Comparison of ENCODE assay signal across 24 cellular contexts in the genomic region with DNA sequence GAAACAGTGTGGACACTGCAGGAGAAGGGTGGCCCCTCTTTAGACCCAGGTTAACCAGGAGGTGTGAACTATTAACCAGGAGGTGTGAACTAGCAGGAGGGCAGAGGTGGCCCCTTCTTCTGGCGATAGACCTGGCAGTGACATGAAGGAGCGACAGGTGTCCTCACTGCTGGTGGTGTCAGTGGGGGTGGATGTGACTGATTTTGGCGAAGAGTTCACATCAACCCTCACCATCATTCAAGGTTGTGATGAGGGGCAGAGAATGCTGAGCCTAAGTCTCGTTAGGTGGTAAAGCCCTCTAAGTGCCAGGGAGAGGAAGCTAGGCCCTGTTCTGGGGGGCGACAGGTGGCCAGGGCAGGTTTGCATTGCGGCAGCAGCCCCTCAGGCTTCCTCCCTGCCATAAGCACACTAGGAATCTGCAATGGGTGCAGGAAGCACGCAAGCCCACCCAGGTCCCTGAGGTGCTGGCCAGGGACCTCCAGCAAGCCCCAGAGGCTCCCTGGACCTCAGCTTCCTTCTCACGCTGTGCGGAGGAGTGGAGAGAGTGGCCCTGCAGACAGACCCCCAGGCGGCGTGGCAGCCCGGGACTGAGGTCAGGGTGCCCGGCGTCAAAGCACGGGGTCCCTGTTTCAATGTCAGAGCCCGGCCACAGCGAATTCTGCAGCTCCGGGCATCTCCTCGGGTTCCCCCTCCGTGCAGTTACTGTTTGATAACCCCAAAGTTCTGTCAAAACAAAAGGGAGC. TPM values are rescaled to one million over a fixed set of nuclear protein-coding genes. Genes with fewer than 3 reads are reported as not detected.
DNase-seq lines count a peak whose midpoint lies in the region; ATAC-seq, FAIRE-seq and TF ChIP-seq lines count a peak whose summit lies in the region.
"Had no signal": no experiment of that assay in that cellular context is flagged by ENCODE, and none has a peak within 500 bp of the region (broad histone marks: within the 10 kb centered on the region; RNA-seq: fewer than 3 reads in every experiment).

No MANE protein-coding gene starts in this region.

- H3K79me2 ChIP-seq in H1 (ENCODE audit: control insufficient read depth in 1 of 2, insufficient read depth in 2 of 2, low read length in 2 of 2), result no peaks in the 10 kb centered on the region

- H3K27me3 Mint-ChIP-seq in mesothelial cell of epicardium (ENCODE audit: low read depth), result no peaks in the 10 kb centered on the region
- no peaks in the 10 kb centered on the region for H3K27me3 Mint-ChIP-seq in CD14-positive monocyte (ENCODE audit: low read depth in 3 of 3)
- H3K27me3 Mint-ChIP-seq: CD4-positive, alpha-beta memory T cell; natural killer cell treated with Interleukin-12 subunit alpha and Interleukin-12 subunit beta and Interleukin-15 and Interleukin-18, amount 100 ng/mL, for 72 hours had no signal

- H3K36me3 ChIP-seq in heart right ventricle (peaks cover 0 to 83% (median 22%) of the 10 kb centered on the region in 9 donors), H1 (ENCODE audit: control insufficient read depth in 2 of 4, insufficient read depth in 4 of 4, low read length in 3 of 4) (peaks cover 9 to 27% (median 16%) of the 10 kb centered on the region in 4 experiments; a peak in 7 of 8 replicates)
- H3K36me3 ChIP-seq: breast epithelium had no signal

- H3K4me1 Mint-ChIP-seq in mesothelial cell of epicardium, result no peaks in the 10 kb centered on the region
- no peaks in the 10 kb centered on the region for H3K4me1 Mint-ChIP-seq in CD14-positive monocyte

- H3K4me1 ChIP-seq in heart right ventricle, result no peaks in the 10 kb centered on the region
- peaks cover 0 to 3% (median 0%) of the 10 kb centered on the region in 4 experiments; a peak in 1 of 7 replicates for H3K4me1 ChIP-seq in H1 (replicated peaks in 1 of 4; ENCODE audit: control insufficient read depth in 3 of 4, insufficient read depth in 4 of 4, low read length in 3 of 4)
- H3K4me1 ChIP-seq: breast epithelium, thyroid gland had no signal

- H3K14ac ChIP-seq in H1 (ENCODE audit: insufficient read length), result no peak overlapping the region

- CTCF ChIA-PET in H1 (lab: Charles Lee; ENCODE audit: partially characterized antibody), result interaction anchor here (0.9 to 1.7 kb wide), 7 partner anchors 9 to 232 kb away, joined by 3 to 6 read pairs (median 3); a partner anchor contains a TSS

- H3K56ac ChIP-seq in H1 (replicated peaks; ENCODE audit: insufficient read length, low read depth, low read length), result no peak overlapping the region

- ATAC-seq in Right ventricle myocardium superior (ENCODE audit: poor library complexity) (no peak), heart right ventricle (no peak)
- ATAC-seq: natural killer cell treated with Interleukin-12 subunit alpha and Interleukin-12 subunit beta and Interleukin-15 and Interleukin-18, amount 100 ng/mL, for 72 hours had no signal

- H3K79me1 ChIP-seq in H1 (ENCODE audit: low read depth, low read length), result no peaks in the 10 kb centered on the region

- H4K91ac ChIP-seq in H1 (replicated peaks; ENCODE audit: insufficient read length, low read length), result no peak overlapping the region

- DNase-seq in Right ventricle myocardium superior, result peak; percentile 9
- DNase-seq in heart right ventricle, result no peak
- DNase-seq in H1 (ENCODE audit: low read depth in 1 of 2, low spot score in 2 of 2), result peak in 1 of 2 experiments; percentile 37
- DNase-seq in mesothelial cell of epicardium (ENCODE audit: low spot score in 2 of 2, unreplicated experiment in 2 of 2), result peak; percentile 13 to 27
- no peak for DNase-seq in CD14-positive monocyte (ENCODE audit: low spot score)
- DNase-seq in RKO (ENCODE audit: low spot score), result no peak
- DNase-seq in nucleus accumbens (lab: John Stamatoyannopoulos, UW), result no peak
- DNase-seq: amniotic stem cell; CD4-positive, alpha-beta memory T cell; cortex of kidney; GF-D8; kidney glomerular epithelial cell; NCI-H1417 treated with DMSO at 0.1 percent for 48 hours; NCI-H526; stimulated activated CD4-positive, alpha-beta T cell treated with anti-CD3 and anti-CD28 coated beads, Interleukin-2, amount 100 ng/mL, for 24 hours; stimulated activated naive CD4-positive, alpha-beta T cell treated with Interleukin-2 at 50 U/mL for 16 hours; T1000; thyroid gland had no signal

- no peak for TF ChIP-seq POLR2A in H1 (IDR thresholded peaks at IDR 0.05; ENCODE audit: control extremely low read depth in 1 of 2, low read depth in 2 of 2, low read length in 2 of 2)

- WGBS in heart right ventricle, 2 donors, result 90 to 95% methylated on average over 20 of the region's 20 CpGs
- WGBS in H1 (ENCODE audit: extremely low coverage in 1 of 2, insufficient coverage in 1 of 2, insufficient read length in 1 of 2, insufficient replicate concordance in 2 of 2, low coverage in 1 of 2, low lambda C conversion rate in 2 of 2, missing lambda C conversion rate in 1 of 2), 2 experiments, result 91% methylated on average over 20 of the region's 20 CpGs; no CpG with 5 or more reads in 1 of the 2 experiments

- TF ChIP-seq EP300 in H1 (IDR thresholded peaks at IDR 0.05; ENCODE audit: borderline replicate concordance in 1 of 2, low read depth in 2 of 2, low read length in 2 of 2), result no peak

- no peak overlapping the region for H2BK5ac ChIP-seq in H1 (ENCODE audit: low read depth, low read length)

- H3K4ac ChIP-seq in H1 (replicated peaks; ENCODE audit: insufficient read length, low read depth, low read length), result no peak overlapping the region

- H4K8ac ChIP-seq in H1 (ENCODE audit: extremely low read depth, insufficient read depth, low read length), result no peak overlapping the region

- intact Hi-C loops in Right ventricle myocardium superior (cut with DNase I) (no loop called here), heart right ventricle (cut with DNase I) (no loop called here), CD14-positive monocyte (cut with micrococcal nuclease) (no loop called here)

- H3K4me3 Mint-ChIP-seq in mesothelial cell of epicardium (no peak overlapping the region), CD14-positive monocyte (no peak overlapping the region)
- H3K4me3 Mint-ChIP-seq: CD4-positive, alpha-beta memory T cell; natural killer cell treated with Interleukin-12 subunit alpha and Interleukin-12 subunit beta and Interleukin-15 and Interleukin-18, amount 100 ng/mL, for 72 hours had no signal

- no peak overlapping the region for H4K5ac ChIP-seq in H1 (ENCODE audit: insufficient read length, low read depth, low read length)

- H3K23ac ChIP-seq in H1 (ENCODE audit: insufficient read length), result no peak overlapping the region

- H3K9me3 ChIP-seq in heart right ventricle (no peaks in the 10 kb centered on the region), H1 (ENCODE audit: insufficient read depth in 2 of 2, low read depth in 1 of 2, low read length in 1 of 2) (peaks cover 0 to 3% of the 10 kb centered on the region in 2 experiments; a peak in 1 of 4 replicates)
- H3K9me3 ChIP-seq: breast epithelium, thyroid gland had no signal

- H3K27ac Mint-ChIP-seq in mesothelial cell of epicardium, result no peak overlapping the region
- no peak overlapping the region for H3K27ac Mint-ChIP-seq in CD14-positive monocyte
- H3K27ac Mint-ChIP-seq: CD4-positive, alpha-beta memory T cell; natural killer cell treated with Interleukin-12 subunit alpha and Interleukin-12 subunit beta and Interleukin-15 and Interleukin-18, amount 100 ng/mL, for 72 hours had no signal

- H3K9me3 Mint-ChIP-seq in mesothelial cell of epicardium (peaks cover 4% of the 10 kb centered on the region), CD14-positive monocyte (peaks cover 0 to 1% (median 0%) of the 10 kb centered on the region in 7 donors)
- H3K9me3 Mint-ChIP-seq: natural killer cell treated with Interleukin-12 subunit alpha and Interleukin-12 subunit beta and Interleukin-15 and Interleukin-18, amount 100 ng/mL, for 72 hours had no signal

- no peak overlapping the region for H3K18ac ChIP-seq in H1 (ENCODE audit: extremely low read depth, low read length)

- no peak overlapping the region for H3K9ac ChIP-seq in H1 (replicated peaks in 1 of 4; ENCODE audit: extremely low read depth in 1 of 4, low read depth in 3 of 4, low read length in 3 of 4)

- no peak for FAIRE-seq in H1 (lab: Jason Lieb, UNC)
- FAIRE-seq: H54 had no signal

- H3K36me3 Mint-ChIP-seq in mesothelial cell of epicardium (peaks cover 39% of the 10 kb centered on the region), CD14-positive monocyte (peaks cover 52 to 78% of the 10 kb centered on the region in 2 donors)
- H3K36me3 Mint-ChIP-seq: natural killer cell treated with Interleukin-12 subunit alpha and Interleukin-12 subunit beta and Interleukin-15 and Interleukin-18, amount 100 ng/mL, for 72 hours had no signal

- H2AFZ ChIP-seq in H1 (ENCODE audit: low read length), result no peak overlapping the region

- no peak overlapping the region for H2BK15ac ChIP-seq in H1 (ENCODE audit: low read length)

- H3K27ac ChIP-seq in heart right ventricle (no peak overlapping the region), H1 (ENCODE audit: low read depth, low read length) (no peak overlapping the region), temporal lobe (ENCODE audit: low read depth, low read length) (peak overlapping the region; percentile 0)
- H3K27ac ChIP-seq: breast epithelium, RWPE1, skin epidermis, thyroid gland had no signal

- H3K4me3 ChIP-seq in heart right ventricle, result no peak overlapping the region
- H3K4me3 ChIP-seq in H1 (ENCODE audit: extremely low read depth in 1 of 4, insufficient read depth in 2 of 4, low read depth in 3 of 4, low read length in 4 of 4), result no peak overlapping the region
- H3K4me3 ChIP-seq: breast epithelium, skin epidermis, thyroid gland had no signal

- no peaks in the 10 kb centered on the region for H3K23me2 ChIP-seq in H1 (ENCODE audit: low read depth, low read length)

- no peak overlapping the region for H2BK12ac ChIP-seq in H1 (ENCODE audit: low read depth, low read length)

- no peak overlapping the region for H2AK5ac ChIP-seq in H1 (ENCODE audit: low read depth, low read length)

- POLR2A ChIA-PET in H1 (lab: Charles Lee; ENCODE audit: partially characterized antibody), result interaction anchor here (1.0 to 16.8 kb wide), 11 partner anchors 9 to 146 kb away, joined by 3 to 188 read pairs (median 4); a partner anchor contains a TSS

- H4K20me1 ChIP-seq in H1 (replicated peaks in 1 of 2; ENCODE audit: control insufficient read depth in 1 of 2, insufficient read depth in 2 of 2, low read length in 2 of 2), result peaks cover 0 to 2% of the 10 kb centered on the region in 2 experiments

- TF ChIP-seq CTCF in heart right ventricle (IDR thresholded peaks at IDR 0.05), result no peak
- no peak for TF ChIP-seq CTCF in H1 (IDR thresholded peaks at IDR 0.05; ENCODE audit: control extremely low read depth in 1 of 3, insufficient read depth in 1 of 3, low read depth in 1 of 3, low read length in 3 of 3)
- no peak for TF ChIP-seq CTCF in mesothelial cell of epicardium (IDR thresholded peaks at IDR 0.05; ENCODE audit: unreplicated experiment)
- TF ChIP-seq CTCF in CD14-positive monocyte (IDR thresholded peaks at IDR 0.05), result no peak

- no peak overlapping the region for H3K4me2 ChIP-seq in H1 (ENCODE audit: insufficient read depth in 1 of 2, low read depth in 2 of 2, low read length in 2 of 2)

- no peak overlapping the region for H2BK120ac ChIP-seq in H1 (replicated peaks; ENCODE audit: low read depth, low read length)

- H3K27me3 ChIP-seq in heart right ventricle (no peaks in the 10 kb centered on the region), H1 (replicated peaks in 1 of 4; ENCODE audit: control insufficient read depth in 3 of 4, extremely low read depth in 1 of 4, insufficient read depth in 3 of 4, low read length in 3 of 4) (no peaks in the 10 kb centered on the region)
- H3K27me3 ChIP-seq: breast epithelium, thyroid gland had no signal

- no peak overlapping the region for H2BK20ac ChIP-seq in H1 (ENCODE audit: low read length)

- TF ChIP-seq RAD21 in H1 (IDR thresholded peaks at IDR 0.05 in 1 of 2, conservative IDR thresholded peaks at IDR 0.05 in 1 of 2; ENCODE audit: low read depth in 2 of 2, low read length in 2 of 2), result no peak

RNA-seq across cellular contexts. Expression of a gene that starts 13.7 kb away (rescaled TPM):
- total RNA-seq in Right ventricle myocardium superior (24.4 TPM), heart right ventricle (10 to 100 TPM; 23.1 to 35.9 (median 29.9) TPM), mesothelial cell of epicardium (65.8 to 71.5 TPM (median 69.6 TPM) in 3 replicates), temporal lobe (8.9 TPM)
- polyA plus RNA-seq in heart right ventricle (10 to 100 TPM; 16.7 to 46.7 TPM), H1 (2011; rRNA removed) (12.4 and 26.3 TPM in 2 replicates), CD14-positive monocyte (10 to 100 TPM; 37.6 to 39.6 TPM)
- 26.7 and 26.8 TPM in 2 replicates for total RNA-seq in H1 (2021; fragmentation: NEBNext Ultra II Directional; extraction: Animal tissue kit (Norgen Biotek cat#: 25700))
- 20.2 TPM for polyA plus RNA-seq in H1 (2011; cell fraction: cytosol; rRNA removed)
- 166 TPM for polyA plus RNA-seq in H1 (2011; cell fraction: nucleus; rRNA removed)
- polyA plus RNA-seq in H1 (2012, experiment 1 of 2), result 30.4 to 43.7 TPM (median 40.6 TPM) in 4 replicates
- polyA plus RNA-seq in H1 (2012, experiment 2 of 2), result 20.7 TPM
- polyA plus RNA-seq in H1 (2013, experiment 1 of 2), result 16.9 TPM
- polyA plus RNA-seq in H1 (2013, experiment 2 of 2), result 14.3 TPM
- 7.0 and 9.4 TPM in 2 replicates for polyA minus RNA-seq in H1 (2011; rRNA and poly(A)+ RNA removed)
- polyA minus RNA-seq in H1 (2011; cell fraction: cytosol; rRNA and poly(A)+ RNA removed), result 9.7 TPM
- 37.9 TPM for polyA minus RNA-seq in H1 (2011; cell fraction: nucleus; rRNA and poly(A)+ RNA removed)

RNA-seq across cellular contexts. Expression of a gene that starts 55.2 kb away (rescaled TPM):
- 21.8 TPM for total RNA-seq in Right ventricle myocardium superior
- total RNA-seq in heart right ventricle, result 10 to 100 TPM; 25.3 to 33.9 (median 27.0) TPM
- 10 to 100 TPM; 17.1 to 57.6 TPM for polyA plus RNA-seq in heart right ventricle
- 61.6 and 64.4 TPM in 2 replicates for total RNA-seq in H1 (2021; fragmentation: NEBNext Ultra II Directional; extraction: Animal tissue kit (Norgen Biotek cat#: 25700))
- polyA plus RNA-seq in H1 (2011; rRNA removed), result 45.2 and 45.3 TPM in 2 replicates
- polyA plus RNA-seq in H1 (2011; cell fraction: cytosol; rRNA removed), result 87.2 TPM
- polyA plus RNA-seq in H1 (2011; cell fraction: nucleus; rRNA removed), result 65.1 TPM
- 67.7 to 88.0 TPM (median 78.0 TPM) in 4 replicates for polyA plus RNA-seq in H1 (2012, experiment 1 of 2)
- polyA plus RNA-seq in H1 (2012, experiment 2 of 2), result 9.0 TPM
- 60.8 TPM for polyA plus RNA-seq in H1 (2013, experiment 1 of 2)
- polyA plus RNA-seq in H1 (2013, experiment 2 of 2), result 50.5 TPM
- polyA minus RNA-seq in H1 (2011; rRNA and poly(A)+ RNA removed), result 45.0 and 48.5 TPM in 2 replicates
- polyA minus RNA-seq in H1 (2011; cell fraction: cytosol; rRNA and poly(A)+ RNA removed), result 32.7 TPM
- 46.7 TPM for polyA minus RNA-seq in H1 (2011; cell fraction: nucleus; rRNA and poly(A)+ RNA removed)
- total RNA-seq in mesothelial cell of epicardium, result 85.9 to 87.5 TPM (median 86.1 TPM) in 3 replicates
- 34.2 TPM for total RNA-seq in temporal lobe
- polyA plus RNA-seq in CD14-positive monocyte, result 10 to 100 TPM; 15.6 to 27.4 TPM

Comparison
In these comparisons a context has a peak if more than half of its experiments do, and no peak if none do; other contexts are left out.
1. DNase-seq: peak in Right ventricle myocardium superior (single experiment) and mesothelial cell of epicardium (2 of 2); none in heart right ventricle (0 of 2), CD14-positive monocyte (single experiment), RKO (single experiment) and nucleus accumbens (0 of 56).